In genomic region chr1:110615548-110616130, GRCh38 we compare ENCODE assay signal across 8 cellular contexts. TPM values are rescaled to one million over a fixed set of nuclear protein-coding genes. Genes with fewer than 3 reads are reported as not detected.
DNase-seq lines count a peak whose midpoint lies in the region; ATAC-seq, FAIRE-seq and TF ChIP-seq lines count a peak whose summit lies in the region.

No MANE protein-coding gene starts in this region.

- DNase-seq in AG08395 (ENCODE audit: low spot score) (peak; percentile 65), GM12891 (ENCODE audit: insufficient read length, low spot score) (no peak), NCI-H2107 (lab: John Stamatoyannopoulos, UW) (peak; percentile 81), UCSD-AML1 (lab: John Stamatoyannopoulos, UW; ENCODE audit: unreplicated experiment) (peak; percentile 35), dermis microvascular lymphatic vessel endothelial cell (ENCODE audit: low read depth in 2 of 2) (peak; percentile 35 to 53), lower lobe of right lung (peak; percentile 58), substantia nigra (lab: John Stamatoyannopoulos, UW) (peak in 45 of 49 donors; percentile 23 to 88 (median 73))

- ATAC-seq in lower lobe of right lung: peak; percentile 31 to 38
- no peak for ATAC-seq in HG02763 (IDR thresholded peaks at IDR 0.05; ENCODE audit: unreplicated experiment)

- TF ChIP-seq CTCF in lower lobe of right lung (IDR thresholded peaks at IDR 0.05): peak; percentile 75

- H3K4me1 ChIP-seq in lower lobe of right lung: peaks cover 16% of the 10 kb centered on the region

- TF ChIP-seq POLR2A in GM12891 (IDR thresholded peaks at IDR 0.05; ENCODE audit: low read depth, low read length): no peak

- intact Hi-C loops in lower lobe of right lung (cut with DNase I): no loop called here

- peak; percentile 83 for FAIRE-seq in GM12891 (lab: Jason Lieb, UNC)

- peaks cover 21% of the 10 kb centered on the region for H3K27me3 ChIP-seq in lower lobe of right lung (ENCODE audit: low read depth)

- no peak overlapping the region for H3K27ac ChIP-seq in lower lobe of right lung
- no peak overlapping the region for H3K27ac ChIP-seq in substantia nigra (ENCODE audit: low read depth, low read length, poor library complexity, severe bottlenecking)

- no peaks in the 10 kb centered on the region for H3K36me3 ChIP-seq in lower lobe of right lung

- H3K4me3 ChIP-seq in lower lobe of right lung: no peak overlapping the region

- no peaks in the 10 kb centered on the region for H3K9me3 ChIP-seq in lower lobe of right lung

TF ChIP-seq in GM12891, 5 proteins besides CTCF, POLR2A, EP300 and RAD21:
- no peak for TF ChIP-seq PAX5 (IDR thresholded peaks at IDR 0.05; ENCODE audit: insufficient read depth, low read length, severe bottlenecking)
- no peak for TF ChIP-seq POLR2AphosphoS5 (IDR thresholded peaks at IDR 0.05; ENCODE audit: low read depth, low read length)
- TF ChIP-seq SPI1 (IDR thresholded peaks at IDR 0.05; ENCODE audit: low read depth, low read length): no peak
- no peak for TF ChIP-seq TAF1 (IDR thresholded peaks at IDR 0.05; ENCODE audit: low read depth, low read length)
- TF ChIP-seq POU2F2 (IDR thresholded peaks at IDR 0.05; ENCODE audit: low read depth, low read length): no peak

RNA-seq across cellular contexts. Expression of gene KCNA2, which starts 9.5 kb away (rescaled TPM):
- 0.10 TPM for polyA plus RNA-seq in GM12891 (2012; ENCODE audit: low read depth, missing spikeins)
- total RNA-seq in dermis microvascular lymphatic vessel endothelial cell: not detected in 2 replicates
- total RNA-seq in lower lobe of right lung: 0.77 TPM

RNA-seq across cellular contexts. Expression of gene KCNA3, which starts 59.1 kb away (rescaled TPM):
- polyA plus RNA-seq in GM12891 (2012; ENCODE audit: low read depth, missing spikeins): 0.18 TPM
- not detected in 2 replicates for total RNA-seq in dermis microvascular lymphatic vessel endothelial cell
- total RNA-seq in lower lobe of right lung: 19.4 TPM

Comparison
In these comparisons a context has a peak if more than half of its experiments do, and no peak if none do; other contexts are left out.
1. RNA of gene KCNA3, which starts 59.1 kb away (total RNA-seq): 19.4 TPM in lower lobe of right lung (single experiment); not detected in dermis microvascular lymphatic vessel endothelial cell; every median in the first group is over 10 times any median in the second.